18 cellular contexts compared by ENCODE assay signal in genomic region chr1:27549807-27550408, GRCh38. TPM values are rescaled to one million over a fixed set of nuclear protein-coding genes. Genes with fewer than 3 reads are reported as not detected.
DNase-seq lines count a peak whose midpoint lies in the region; ATAC-seq, FAIRE-seq and TF ChIP-seq lines count a peak whose summit lies in the region.
"Had no signal": no experiment of that assay in that cellular context is flagged by ENCODE, and none has a peak within 500 bp of the region (broad histone marks: within the 10 kb centered on the region; RNA-seq: fewer than 3 reads in every experiment).

No MANE protein-coding gene starts in this region.

- H4K20me1 ChIP-seq in mammary epithelial cell (ENCODE audit: insufficient read depth, low read length) (no peaks in the 10 kb centered on the region), IMR-90 (ENCODE audit: insufficient read depth, low read length) (peaks cover 2% of the 10 kb centered on the region; the same call in 1 of the 2 replicates)

- no peaks in the 10 kb centered on the region for H3K9me3 ChIP-seq in breast epithelium
- no peaks in the 10 kb centered on the region for H3K9me3 ChIP-seq in mammary epithelial cell (replicated peaks; ENCODE audit: insufficient read depth, low read length)
- H3K9me3 ChIP-seq in IMR-90 (ENCODE audit: control insufficient read depth, insufficient read depth, low read length) = no peaks in the 10 kb centered on the region
- H3K9me3 ChIP-seq in kidney (ENCODE audit: control insufficient read depth in 1 of 2, low read length in 2 of 2) = no peaks in the 10 kb centered on the region
- H3K9me3 ChIP-seq in gastrocnemius medialis = no peaks in the 10 kb centered on the region
- H3K9me3 ChIP-seq: BLaER1, Caco-2, HAP-1 had no signal

- dilution Hi-C loops in mammary epithelial cell (cut with HindIII; ENCODE audit: low sequenced_read_pairs) = loop anchor here (5.0 kb wide), 2 partner anchors 37 to 63 kb away; no protein-coding TSS in a partner anchor
- dilution Hi-C loops in IMR-90 (cut with HindIII; ENCODE audit: low sequenced_read_pairs, unreplicated experiment) = no loop called here

- WGBS in mammary epithelial cell (ENCODE audit: low coverage, missing lambda C conversion rate) = 73% methylated on average over 9 of the region's 38 CpGs
- WGBS in IMR-90 (ENCODE audit: extremely low coverage in 2 of 2, insufficient read length in 1 of 2), 2 experiments = 95% methylated on average over 18 of the region's 38 CpGs; no CpG with 5 or more reads in 1 of the 2 experiments

- H3K79me2 ChIP-seq in mammary epithelial cell (ENCODE audit: insufficient read depth, low read length) = peaks cover 53% of the 10 kb centered on the region

- TF ChIP-seq POLR2A in breast epithelium (IDR thresholded peaks at IDR 0.05) (no peak), IMR-90 (IDR thresholded peaks at IDR 0.05; ENCODE audit: low read depth, low read length) (no peak), gastrocnemius medialis (IDR thresholded peaks at IDR 0.05) (no peak)

- no peak overlapping the region for H3K18ac ChIP-seq in IMR-90 (ENCODE audit: low read depth, low read length)

- no peak for TF ChIP-seq RAD21 in IMR-90 (IDR thresholded peaks at IDR 0.05; ENCODE audit: low read length)

- H2BK15ac ChIP-seq in IMR-90 (ENCODE audit: low read depth, low read length) = no peak overlapping the region

- no peak overlapping the region for H2AFZ ChIP-seq in mammary epithelial cell (ENCODE audit: low read depth, low read length)
- H2AFZ ChIP-seq in IMR-90 (replicated peaks; ENCODE audit: low read length, poor library complexity) = no peak overlapping the region

- intact Hi-C loops in breast epithelium (cut with DNase I; ENCODE audit: low total_unique reads) = no loop called here
- intact Hi-C loops in mammary epithelial cell (cut with micrococcal nuclease) = no loop called here
- intact Hi-C loops in IMR-90 (cut with micrococcal nuclease) = no loop called here
- intact Hi-C loops in kidney (cut with DNase I) = no loop called here
- intact Hi-C loops in gastrocnemius medialis (cut with DNase I; ENCODE audit: low total_unique reads) = no loop called here

- H3K4me3 ChIP-seq in breast epithelium (no peak overlapping the region), mammary epithelial cell (replicated peaks in 1 of 3; ENCODE audit: insufficient read depth in 1 of 3, low read depth in 2 of 3, low read length in 3 of 3) (no peak overlapping the region), IMR-90 (ENCODE audit: insufficient read depth, low read depth, low read length) (no peak overlapping the region), kidney (ENCODE audit: low read length in 2 of 2) (no peak overlapping the region), gastrocnemius medialis (no peak overlapping the region)
- H3K4me3 ChIP-seq: BLaER1, HAP-1 had no signal

- H4K5ac ChIP-seq in IMR-90 (ENCODE audit: low read depth, low read length) = no peak overlapping the region

- no peak overlapping the region for H2AK5ac ChIP-seq in IMR-90 (ENCODE audit: low read depth, low read length)

- H3K79me1 ChIP-seq in IMR-90 (ENCODE audit: low read depth in 1 of 2, low read length in 2 of 2) = peaks cover 0 to 33% of the 10 kb centered on the region in 2 experiments; a peak in 2 of 4 replicates

- H2BK120ac ChIP-seq in IMR-90 (ENCODE audit: low read depth, low read length) = no peak overlapping the region

- 0 out of 2 replicates have a peak, but pooled peaks cover 9% of the 10 kb centered on the region for H3K9me1 ChIP-seq in IMR-90 (ENCODE audit: insufficient read depth, low read length)

- no TSS peak for BruUV-seq in mammary epithelial cell (replicated peaks; lab: Mats Ljungman, UMichigan)
- BruUV-seq in IMR-90 (replicated peaks; lab: Mats Ljungman, UMichigan) = no TSS peak

- CTCF ChIA-PET in mammary epithelial cell (lab: Charles Lee; ENCODE audit: low non-redundant PET) (no interaction called here), IMR-90 (lab: Yijun Ruan, JAX) (no interaction called here)

- H3K9ac ChIP-seq in mammary epithelial cell (ENCODE audit: insufficient read depth, low read length) (no peak overlapping the region), IMR-90 (ENCODE audit: low read depth, low read length) (no peak overlapping the region), kidney (ENCODE audit: low read length in 2 of 2) (no peak overlapping the region)
- H3K9ac ChIP-seq: BLaER1 had no signal

- no peak overlapping the region for H2BK20ac ChIP-seq in IMR-90 (ENCODE audit: low read depth, low read length)

- H3K27me3 ChIP-seq in breast epithelium = no peaks in the 10 kb centered on the region
- H3K27me3 ChIP-seq in mammary epithelial cell (ENCODE audit: insufficient read depth, low read length) = no peaks in the 10 kb centered on the region
- no peaks in the 10 kb centered on the region for H3K27me3 ChIP-seq in IMR-90 (ENCODE audit: control insufficient read depth, insufficient read depth, low read length)
- H3K27me3 ChIP-seq in gastrocnemius medialis = no peaks in the 10 kb centered on the region
- H3K27me3 ChIP-seq: BLaER1 had no signal

- H3K4ac ChIP-seq in IMR-90 (ENCODE audit: low read depth, low read length) = no peak overlapping the region

- FAIRE-seq in kidney (lab: Jason Lieb, UNC) = no peak
- FAIRE-seq: GM12892, HTR-8/SVneo had no signal

- peak overlapping the region; percentile 16 for H2AK9ac ChIP-seq in IMR-90 (replicated peaks; ENCODE audit: low read depth, low read length, poor library complexity)

- H3K4me1 ChIP-seq in breast epithelium = peaks cover 6 to 10% of the 10 kb centered on the region in 2 donors
- peaks cover 12% of the 10 kb centered on the region for H3K4me1 ChIP-seq in mammary epithelial cell (ENCODE audit: insufficient read depth, low read length)
- peaks cover 19% of the 10 kb centered on the region for H3K4me1 ChIP-seq in IMR-90 (ENCODE audit: control insufficient read depth, insufficient read depth, low read length)
- H3K4me1 ChIP-seq in kidney (ENCODE audit: control insufficient read depth in 1 of 2, insufficient read depth in 1 of 2, low read depth in 1 of 2, low read length in 2 of 2) = peaks cover 5 to 8% of the 10 kb centered on the region in 2 donors
- peaks cover 17 to 26% of the 10 kb centered on the region in 2 donors for H3K4me1 ChIP-seq in gastrocnemius medialis
- H3K4me1 ChIP-seq: Caco-2, HAP-1 had no signal

- H3K14ac ChIP-seq in IMR-90 (replicated peaks; ENCODE audit: low read depth, low read length) = no peak overlapping the region

- peaks cover 8% of the 10 kb centered on the region for H3K36me3 ChIP-seq in breast epithelium
- peaks cover 9% of the 10 kb centered on the region for H3K36me3 ChIP-seq in mammary epithelial cell (ENCODE audit: insufficient read depth, low read length)
- H3K36me3 ChIP-seq in IMR-90 (ENCODE audit: control insufficient read depth, insufficient read depth, low read length) = peaks cover 61% of the 10 kb centered on the region
- H3K36me3 ChIP-seq in kidney (ENCODE audit: control insufficient read depth in 1 of 2, insufficient read depth in 2 of 2, low read length in 2 of 2) = peaks cover 5 to 8% of the 10 kb centered on the region in 2 donors
- H3K36me3 ChIP-seq in gastrocnemius medialis = peaks cover 0 to 51% of the 10 kb centered on the region in 2 donors
- H3K36me3 ChIP-seq: HAP-1 had no signal

- peak overlapping the region; percentile 69 to 90 for H3K27ac ChIP-seq in breast epithelium
- no peak overlapping the region for H3K27ac ChIP-seq in mammary epithelial cell (ENCODE audit: insufficient read depth, low read depth, low read length)
- no peak overlapping the region for H3K27ac ChIP-seq in IMR-90 (ENCODE audit: insufficient read depth, low read length)
- H3K27ac ChIP-seq in kidney (ENCODE audit: low read depth in 2 of 2, low read length in 2 of 2) = peak overlapping the region; percentile 43 to 56
- peak overlapping the region in 3 of 4 donors; percentile 84 to 100 (median 99) for H3K27ac ChIP-seq in gastrocnemius medialis
- H3K27ac ChIP-seq: 22Rv1, BLaER1 had no signal

- TF ChIP-seq CTCF in breast epithelium (IDR thresholded peaks at IDR 0.05) (no peak), mammary epithelial cell (conservative IDR thresholded peaks at IDR 0.05 in 1 of 2, IDR thresholded peaks at IDR 0.05 in 1 of 2; ENCODE audit: extremely low read depth in 1 of 2, insufficient read depth in 1 of 2, low read depth in 1 of 2, low read length in 2 of 2) (no peak), IMR-90 (conservative IDR thresholded peaks at IDR 0.05; ENCODE audit: low read depth, low read length) (no peak), kidney (IDR thresholded peaks at IDR 0.05; ENCODE audit: borderline replicate concordance, extremely low read depth, insufficient read depth) (no peak), gastrocnemius medialis (IDR thresholded peaks at IDR 0.05 in 4 of 5, conservative IDR thresholded peaks at IDR 0.05 in 1 of 5) (no peak)

- ATAC-seq in IMR-90 (ENCODE audit: low read depth) (no peak), gastrocnemius medialis (no peak)

- DNase-seq in breast epithelium (ENCODE audit: low spot score in 2 of 2) (no peak), mammary epithelial cell (no peak), IMR-90 (no peak), kidney (no peak), gastrocnemius medialis (no peak), foreskin melanocyte (no peak), 8988T (no peak)
- DNase-seq: AML-193; Caco-2; CD8-positive, alpha-beta memory T cell; DND-41; GDM1; GOT3 had no signal

- no peak overlapping the region for H3K23ac ChIP-seq in IMR-90 (ENCODE audit: low read depth, low read length)

- in situ Hi-C loops in mammary epithelial cell (cut with MboI; ENCODE audit: low sequenced_read_pairs in 2 of 2) (loop anchor here in 1 of 2 donors (10.0 kb wide), 1 partner anchor 55 kb away; the partner anchor contains the start of gene AHDC1), IMR-90 (cut with MboI; ENCODE audit: low sequenced_read_pairs) (no loop called here), gastrocnemius medialis (cut with MboI; ENCODE audit: low sequenced_read_pairs in 4 of 4) (loop anchor here in 2 of 4 donors (5.0 to 10.0 kb wide), 2 partner anchors 55 to 57 kb away; partner anchors contain the start of gene AHDC1 (in 1 of the 2))

- no peak overlapping the region for H3K4me2 ChIP-seq in mammary epithelial cell (ENCODE audit: insufficient read depth, low read depth, low read length)
- no peak overlapping the region for H3K4me2 ChIP-seq in IMR-90 (ENCODE audit: low read depth, low read length)
- H3K4me2 ChIP-seq: BLaER1 had no signal

- no peak overlapping the region for H4K8ac ChIP-seq in IMR-90 (ENCODE audit: low read depth in 2 of 2, low read length in 2 of 2)

- H4K91ac ChIP-seq in IMR-90 (ENCODE audit: insufficient read depth, low read depth, low read length) = no peak overlapping the region

- no peak overlapping the region for H3K56ac ChIP-seq in IMR-90 (ENCODE audit: extremely low read depth, insufficient read depth, low read length)

- POLR2A ChIA-PET in IMR-90 (lab: Charles Lee; ENCODE audit: unreplicated experiment) = no interaction called here

- no peak overlapping the region for H2BK5ac ChIP-seq in IMR-90 (ENCODE audit: low read depth, low read length, poor library complexity, severe bottlenecking)

RNA-seq across cellular contexts. Expression of gene AHDC1, which starts 54.0 kb away (rescaled TPM):
- 10 to 100 TPM; 10.7 to 17.1 (median 15.4) TPM for total RNA-seq in breast epithelium
- total RNA-seq in mammary epithelial cell = 10 to 100 TPM; 35.3 to 51.8 TPM
- 8.0 TPM for polyA plus RNA-seq in mammary epithelial cell
- 21.4 TPM for polyA minus RNA-seq in mammary epithelial cell
- total RNA-seq in IMR-90 (2012; rRNA removed) = 1.7 and 2.0 TPM in 2 replicates
- 11.6 and 16.1 TPM in 2 replicates for polyA plus RNA-seq in IMR-90 (2012; rRNA removed)
- 4.9 and 11.5 TPM in 2 replicates for polyA plus RNA-seq in IMR-90 (2012; cell fraction: cytosol; rRNA removed)
- polyA plus RNA-seq in IMR-90 (2012; cell fraction: nucleus; rRNA removed; ENCODE audit: low replicate concordance) = 25.9 and 46.8 TPM in 2 replicates
- 48.2 TPM for total RNA-seq in kidney
- polyA plus RNA-seq in kidney (ENCODE audit: insufficient read depth, low read depth, low replicate concordance) = 8.5 TPM
- total RNA-seq in gastrocnemius medialis = 10 to 100 TPM; 22.2 to 57.9 (median 35.2) TPM

RNA-seq across cellular contexts. Expression of gene WASF2, which starts 59.9 kb away (rescaled TPM):
- total RNA-seq in breast epithelium (10 to 100 TPM; 41.6 to 93.5 (median 43.2) TPM), mammary epithelial cell (100 to 1,000 TPM in 1 of 2 donors, 10 to 100 TPM in 1; 32.2 to 138 TPM), IMR-90 (2012; rRNA removed) (7.5 and 7.9 TPM in 2 replicates), kidney (159 TPM), gastrocnemius medialis (10 to 100 TPM; 10.6 to 16.7 (median 13.3) TPM)
- polyA plus RNA-seq in mammary epithelial cell (58.1 TPM), IMR-90 (2012; rRNA removed) (45.0 and 45.4 TPM in 2 replicates), kidney (ENCODE audit: insufficient read depth, low read depth, low replicate concordance) (23.9 TPM)
- 246 TPM for polyA minus RNA-seq in mammary epithelial cell
- 28.6 and 29.9 TPM in 2 replicates for polyA plus RNA-seq in IMR-90 (2012; cell fraction: cytosol; rRNA removed)
- 29.8 and 37.0 TPM in 2 replicates for polyA plus RNA-seq in IMR-90 (2012; cell fraction: nucleus; rRNA removed; ENCODE audit: low replicate concordance)

Comparison
In these comparisons a context has a peak if more than half of its experiments do, and no peak if none do; other contexts are left out.
1. H3K27ac ChIP-seq: peak in breast epithelium (2 of 2), kidney (2 of 2) and gastrocnemius medialis (3 of 4); none in mammary epithelial cell (single experiment) and IMR-90 (single experiment).